Comparison of ENCODE assay signal across 27 cellular contexts in the genomic region with DNA sequence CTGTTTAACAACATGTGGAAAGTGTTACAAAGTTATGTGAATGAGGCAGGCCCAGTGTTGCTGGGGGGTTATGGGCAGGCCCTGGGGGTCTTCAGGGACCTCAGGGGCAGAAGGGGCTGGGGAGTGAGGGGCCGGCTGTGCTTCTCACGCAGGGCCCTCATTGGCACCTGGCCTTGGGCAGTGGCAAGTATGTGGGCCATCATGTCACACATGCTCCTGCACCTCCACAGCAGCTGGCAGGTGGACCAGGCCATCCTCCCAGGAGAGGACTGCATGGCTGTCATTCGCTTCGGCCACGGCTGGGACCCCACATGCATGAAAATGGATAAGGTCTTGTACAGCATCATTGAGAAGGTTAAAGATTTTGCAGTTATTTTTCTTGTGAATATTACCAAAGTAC. TPM values are rescaled to one million over a fixed set of nuclear protein-coding genes. Genes with fewer than 3 reads are reported as not detected.
"Had no signal": no experiment of that assay in that cellular context is flagged by ENCODE, and none has a peak within 500 bp of the region (broad histone marks: within the 10 kb centered on the region; RNA-seq: fewer than 3 reads in every experiment).

No MANE protein-coding gene starts in this region.

- H3K9me3 Mint-ChIP-seq: dendritic cell treated with granulocyte-macrophage colony-stimulating factor and Interleukin-4, amounts not matched to agents 40 ng/mL and 50 ng/mL, for 4 days; effector memory CD8-positive, alpha-beta T cell had no signal

- H3K9me3 ChIP-seq: esophagus squamous epithelium, gastrocnemius medialis, lower lobe of right lung, mucosa of descending colon had no signal

- H3K27ac Mint-ChIP-seq: dendritic cell treated with granulocyte-macrophage colony-stimulating factor and Interleukin-4, amounts not matched to agents 40 ng/mL and 50 ng/mL, for 4 days; effector memory CD8-positive, alpha-beta T cell; endodermal cell; mesothelial cell of epicardium; naive B cell had no signal

- ATAC-seq: effector memory CD8-positive, alpha-beta T cell; esophagus mucosa; gastrocnemius medialis; left colon; left lobe of liver; lower lobe of right lung; mucosa of descending colon had no signal

- H3K4me1 Mint-ChIP-seq: endodermal cell, mesothelial cell of epicardium, naive B cell had no signal

- H3K4me3 Mint-ChIP-seq: dendritic cell treated with granulocyte-macrophage colony-stimulating factor and Interleukin-4, amounts not matched to agents 40 ng/mL and 50 ng/mL, for 4 days; effector memory CD8-positive, alpha-beta T cell; endodermal cell; mesothelial cell of epicardium; naive B cell had no signal

- H3K27ac ChIP-seq: coronary artery, epithelial cell of prostate, esophagus squamous epithelium, gastrocnemius medialis, heart right ventricle, left ventricle myocardium inferior, lower lobe of right lung had no signal

- DNase-seq: effector CD8-positive, alpha-beta T cell; effector memory CD8-positive, alpha-beta T cell; endodermal cell; erythroblast; esophagus squamous epithelium; foreskin fibroblast; foreskin melanocyte; gastrocnemius medialis; glutamatergic neuron; heart right ventricle; hippocampal formation; kidney glomerular epithelial cell; left colon; left ventricle myocardium inferior; lower lobe of right lung; mesenchymal stem cell; naive B cell had no signal

- H3K36me3 ChIP-seq: esophagus squamous epithelium, gastrocnemius medialis, heart right ventricle, left ventricle myocardium inferior, lower lobe of right lung had no signal

- H3K36me3 Mint-ChIP-seq: naive B cell had no signal

- H3K27me3 Mint-ChIP-seq: dendritic cell treated with granulocyte-macrophage colony-stimulating factor and Interleukin-4, amounts not matched to agents 40 ng/mL and 50 ng/mL, for 4 days; effector memory CD8-positive, alpha-beta T cell had no signal

- H3K4me1 ChIP-seq: esophagus squamous epithelium, gastrocnemius medialis, heart right ventricle, left ventricle myocardium inferior, lower lobe of right lung had no signal

- H3K4me3 ChIP-seq: coronary artery, esophagus squamous epithelium, gastrocnemius medialis, heart right ventricle, left ventricle myocardium inferior, lower lobe of right lung, mucosa of descending colon had no signal

- H3K27me3 ChIP-seq: esophagus squamous epithelium, gastrocnemius medialis, heart right ventricle had no signal

RNA-seq across cellular contexts. Expression of gene ZNF385B, which starts 47.4 kb away (rescaled TPM):
- total RNA-seq: dermis microvascular lymphatic vessel endothelial cell, glomerular endothelial cell, lung microvascular endothelial cell had no signal
